Comparison of ENCODE assay signal across 14 cellular contexts in the genomic region with DNA sequence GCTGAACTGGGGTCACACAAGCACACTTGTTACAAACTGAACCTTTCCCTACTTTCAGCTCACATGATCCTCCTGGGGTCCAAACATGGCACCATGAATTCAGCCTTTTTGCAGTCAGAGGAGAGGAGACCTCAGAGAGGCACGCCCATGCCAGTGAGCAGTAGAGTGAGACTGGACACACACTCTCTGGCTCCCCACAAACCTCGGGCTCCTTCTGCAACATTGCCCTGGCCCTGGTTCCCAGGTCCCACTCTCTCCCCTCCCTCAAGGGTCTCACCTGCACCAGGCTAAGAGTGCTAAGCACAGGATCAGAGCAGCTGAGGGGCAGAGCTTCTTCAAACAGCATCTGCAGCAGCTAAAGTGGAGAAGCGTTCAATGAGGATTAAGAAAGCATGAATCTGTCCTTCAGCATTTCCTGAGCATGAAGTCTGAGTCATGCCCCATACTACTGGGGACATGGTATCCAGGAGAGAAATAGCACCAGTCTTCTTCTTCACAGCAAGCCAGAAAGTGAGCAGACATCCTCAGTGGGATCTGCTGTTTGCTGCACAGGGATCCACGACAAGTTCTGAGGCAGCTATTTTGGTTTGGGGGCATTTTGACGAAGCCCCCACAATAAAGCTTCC. TPM values are rescaled to one million over a fixed set of nuclear protein-coding genes. Genes with fewer than 3 reads are reported as not detected.
DNase-seq lines count a peak whose midpoint lies in the region; ATAC-seq and TF ChIP-seq lines count a peak whose summit lies in the region.
"Had no signal": no experiment of that assay in that cellular context is flagged by ENCODE, and none has a peak within 500 bp of the region (broad histone marks: within the 10 kb centered on the region; RNA-seq: fewer than 3 reads in every experiment).

No MANE protein-coding gene starts in this region.

- H3K9me3 ChIP-seq in breast epithelium (no peaks in the 10 kb centered on the region), upper lobe of right lung (no peaks in the 10 kb centered on the region)
- H3K9me3 ChIP-seq: tibial artery had no signal

- no TSS peak for BruUV-seq in MCF 10A (replicated peaks; lab: Mats Ljungman, UMichigan)

- no peak overlapping the region for H3K4me3 Mint-ChIP-seq in MCF 10A (ENCODE audit: unreplicated experiment)
- no peak overlapping the region for H3K4me3 Mint-ChIP-seq in activated naive CD8-positive, alpha-beta T cell treated with anti-CD3 and anti-CD28 coated beads for 36 hours
- H3K4me3 Mint-ChIP-seq: naive B cell had no signal

- no peak for TF ChIP-seq CTCF in MCF 10A (IDR thresholded peaks at IDR 0.05; ENCODE audit: unreplicated experiment)
- TF ChIP-seq CTCF in breast epithelium (IDR thresholded peaks at IDR 0.05): no peak
- no peak for TF ChIP-seq CTCF in upper lobe of right lung (IDR thresholded peaks at IDR 0.05)

- CTCF ChIA-PET in MCF 10A (lab: Yijun Ruan, JAX): interaction anchor here (0.6 to 0.7 kb wide), 6 partner anchors 17 to 458 kb away, joined by 3 read pairs; partner anchors contain the start of gene ZMAT2

- intact Hi-C loops in MCF 10A (cut with micrococcal nuclease) (no loop called here), breast epithelium (cut with DNase I; ENCODE audit: low total_unique reads) (no loop called here), upper lobe of right lung (cut with DNase I) (no loop called here)

- peaks cover 21% of the 10 kb centered on the region for H3K4me1 Mint-ChIP-seq in MCF 10A (ENCODE audit: insufficient read depth, unreplicated experiment)
- H3K4me1 Mint-ChIP-seq in activated naive CD8-positive, alpha-beta T cell treated with anti-CD3 and anti-CD28 coated beads for 36 hours: peaks cover 4% of the 10 kb centered on the region

- peaks cover 0 to 15% of the 10 kb centered on the region in 2 donors for H3K4me1 ChIP-seq in breast epithelium
- H3K4me1 ChIP-seq in upper lobe of right lung: peaks cover 37% of the 10 kb centered on the region

- POLR2A ChIA-PET in MCF 10A (lab: Yijun Ruan, JAX): interaction anchor here (0.8 to 4.3 kb wide), 5 partner anchors 16 to 56 kb away, joined by 3 to 19 read pairs (median 4); partner anchors contain the start of genes APBB3, CD14, IK and NDUFA2

- H3K27ac ChIP-seq in breast epithelium (no peak overlapping the region), upper lobe of right lung (no peak overlapping the region)
- H3K27ac ChIP-seq: cardiac muscle cell, hepatocyte, SK-N-MC, tibial artery had no signal

- DNase-seq in MCF 10A (ENCODE audit: unreplicated experiment) (peak; percentile 81), breast epithelium (ENCODE audit: low spot score in 2 of 2) (no peak), dermis blood vessel endothelial cell (peak; percentile 26), upper lobe of right lung (no peak), occipital lobe (lab: John Stamatoyannopoulos, UW) (no peak)
- DNase-seq in activated naive CD8-positive, alpha-beta T cell treated with anti-CD3 and anti-CD28 coated beads for 36 hours: no peak
- DNase-seq: ACHN; naive B cell; NCI-H2029 treated with DMSO at 0.1 percent for 48 hours; stimulated activated CD4-positive, alpha-beta T cell treated with anti-CD3 and anti-CD28 coated beads, Interleukin-1b, Interleukin-23, amount 100 ng/mL, for 48 hours; tibial artery had no signal

- TF ChIP-seq POLR2A in breast epithelium (IDR thresholded peaks at IDR 0.05): no peak

- H3K36me3 ChIP-seq in breast epithelium (no peaks in the 10 kb centered on the region), upper lobe of right lung (no peaks in the 10 kb centered on the region)
- H3K36me3 ChIP-seq: cardiac muscle cell, tibial artery had no signal

- ATAC-seq in upper lobe of right lung: peak; percentile 53

- H3K27me3 ChIP-seq in breast epithelium: no peaks in the 10 kb centered on the region
- no peaks in the 10 kb centered on the region for H3K27me3 ChIP-seq in upper lobe of right lung
- H3K27me3 ChIP-seq: cardiac muscle cell, hepatocyte, tibial artery had no signal

- no peaks in the 10 kb centered on the region for H3K36me3 Mint-ChIP-seq in MCF 10A (ENCODE audit: insufficient read depth, unreplicated experiment)
- no peaks in the 10 kb centered on the region for H3K36me3 Mint-ChIP-seq in activated naive CD8-positive, alpha-beta T cell treated with anti-CD3 and anti-CD28 coated beads for 36 hours
- H3K36me3 Mint-ChIP-seq: naive B cell had no signal

- no peak overlapping the region for H3K27ac Mint-ChIP-seq in MCF 10A (ENCODE audit: low read depth, unreplicated experiment)
- H3K27ac Mint-ChIP-seq in activated naive CD8-positive, alpha-beta T cell treated with anti-CD3 and anti-CD28 coated beads for 36 hours: no peak overlapping the region

- H3K9me3 Mint-ChIP-seq in MCF 10A (ENCODE audit: unreplicated experiment): no peaks in the 10 kb centered on the region
- no peaks in the 10 kb centered on the region for H3K9me3 Mint-ChIP-seq in activated naive CD8-positive, alpha-beta T cell treated with anti-CD3 and anti-CD28 coated beads for 36 hours
- H3K9me3 Mint-ChIP-seq: naive B cell had no signal

- H3K4me3 ChIP-seq in breast epithelium: no peak overlapping the region
- no peak overlapping the region for H3K4me3 ChIP-seq in upper lobe of right lung
- H3K4me3 ChIP-seq: cardiac muscle cell, hepatocyte, SK-N-MC, tibial artery had no signal

- H3K27me3 Mint-ChIP-seq in MCF 10A (ENCODE audit: insufficient read depth, unreplicated experiment): no peaks in the 10 kb centered on the region
- H3K27me3 Mint-ChIP-seq in activated naive CD8-positive, alpha-beta T cell treated with anti-CD3 and anti-CD28 coated beads for 36 hours: peaks cover 13% of the 10 kb centered on the region

RNA-seq across cellular contexts. Expression of gene SLC35A4, which starts 27.2 kb away (rescaled TPM):
- total RNA-seq in MCF 10A (2022): 84.0 and 119 TPM in 2 replicates
- 10 to 100 TPM; 20.3 to 30.4 (median 27.0) TPM for total RNA-seq in breast epithelium
- 30.1 and 61.0 TPM in 2 replicates for total RNA-seq in dermis blood vessel endothelial cell
- 89.4 TPM for total RNA-seq in upper lobe of right lung
- 3.7 TPM for total RNA-seq in occipital lobe
- 100 to 1,000 TPM in 1 of 2 experiments, 10 to 100 TPM in 1; 97.4 to 100 TPM for total RNA-seq in activated naive CD8-positive, alpha-beta T cell treated with anti-CD3 and anti-CD28 coated beads for 36 hours

RNA-seq across cellular contexts. Expression of gene APBB3, which starts 27.5 kb away (rescaled TPM):
- total RNA-seq in MCF 10A (2022): 22.7 and 28.1 TPM in 2 replicates
- total RNA-seq in breast epithelium: 10 to 100 TPM; 22.2 to 39.8 (median 35.7) TPM
- total RNA-seq in dermis blood vessel endothelial cell: 8.2 and 16.2 TPM in 2 replicates
- total RNA-seq in upper lobe of right lung: 25.8 TPM
- 24.5 TPM for total RNA-seq in occipital lobe
- 10 to 100 TPM; 17.5 to 17.8 TPM for total RNA-seq in activated naive CD8-positive, alpha-beta T cell treated with anti-CD3 and anti-CD28 coated beads for 36 hours

RNA-seq across cellular contexts. Expression of gene SRA1, which starts 34.6 kb away (rescaled TPM):
- 105 and 107 TPM in 2 replicates for total RNA-seq in MCF 10A (2022)
- total RNA-seq in breast epithelium: 10 to 100 TPM; 13.6 to 28.4 (median 24.9) TPM
- total RNA-seq in dermis blood vessel endothelial cell: 19.1 and 25.7 TPM in 2 replicates
- total RNA-seq in upper lobe of right lung: 19.4 TPM
- 17.0 TPM for total RNA-seq in occipital lobe
- total RNA-seq in activated naive CD8-positive, alpha-beta T cell treated with anti-CD3 and anti-CD28 coated beads for 36 hours: 10 to 100 TPM; 54.6 to 60.6 TPM

RNA-seq across cellular contexts. Expression of gene CD14, which starts 41.1 kb away (rescaled TPM):
- total RNA-seq in MCF 10A (2022): 0.79 and 2.2 TPM in 2 replicates
- 100 to 1,000 TPM in 1 of 3 donors, 10 to 100 TPM in 2; 46.9 to 119 (median 65.7) TPM for total RNA-seq in breast epithelium
- 1.7 and 3.2 TPM in 2 replicates for total RNA-seq in dermis blood vessel endothelial cell
- total RNA-seq in upper lobe of right lung: 127 TPM
- total RNA-seq in occipital lobe: 15.4 TPM
- under 1 TPM; 0.42 to 0.58 TPM for total RNA-seq in activated naive CD8-positive, alpha-beta T cell treated with anti-CD3 and anti-CD28 coated beads for 36 hours

RNA-seq across cellular contexts. Expression of gene EIF4EBP3, which starts 44.4 kb away (rescaled TPM):
- total RNA-seq in MCF 10A (2022) (25.3 and 35.3 TPM in 2 replicates), breast epithelium (10 to 100 TPM; 18.0 to 38.1 (median 24.9) TPM), dermis blood vessel endothelial cell (0.37 and 0.51 TPM in 2 replicates), upper lobe of right lung (21.4 TPM), occipital lobe (not detected)
- 10 to 100 TPM; 13.9 to 15.5 TPM for total RNA-seq in activated naive CD8-positive, alpha-beta T cell treated with anti-CD3 and anti-CD28 coated beads for 36 hours

Comparison
In these comparisons a context has a peak if more than half of its experiments do, and no peak if none do; other contexts are left out.
1. DNase-seq: peak in MCF 10A (single experiment) and dermis blood vessel endothelial cell (single experiment); none in breast epithelium (0 of 2), upper lobe of right lung (single experiment), occipital lobe (single experiment) and activated naive CD8-positive, alpha-beta T cell treated with anti-CD3 and anti-CD28 coated beads for 36 hours (single experiment).